In the genomic region with DNA sequence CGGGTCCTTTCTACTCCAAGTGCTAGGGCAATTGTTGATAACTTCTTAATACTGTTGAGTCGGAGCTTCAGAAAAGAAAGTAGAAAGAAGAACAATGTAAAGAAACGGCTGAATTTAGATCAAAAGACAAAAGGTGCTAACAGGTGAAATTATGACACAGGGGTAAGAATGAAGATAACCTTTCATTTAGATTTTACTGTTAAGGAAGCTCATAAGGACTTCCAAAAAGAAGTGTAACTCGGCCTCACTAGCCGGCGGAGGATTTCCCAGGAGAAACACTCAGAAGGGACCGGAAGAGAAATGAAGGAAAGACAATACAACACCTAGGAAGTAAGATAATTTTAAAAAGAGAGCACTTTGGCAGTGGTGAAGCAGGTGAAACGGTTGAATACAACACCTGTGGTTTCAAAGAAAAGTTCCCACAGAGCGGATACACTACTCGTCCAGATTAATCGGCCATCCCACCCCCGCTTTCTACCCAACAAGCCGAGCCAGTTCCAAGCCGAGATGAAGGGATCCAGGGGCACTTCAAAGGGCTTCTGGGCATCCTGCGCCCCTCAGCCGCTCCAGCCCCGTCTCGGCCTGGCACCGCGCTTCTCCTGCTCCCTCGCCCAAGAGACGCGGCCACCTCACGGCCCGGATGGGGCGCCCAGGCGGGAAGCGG, we compare ENCODE assay signal across 8 cellular contexts. TPM values are rescaled to one million over a fixed set of nuclear protein-coding genes. Genes with fewer than 3 reads are reported as not detected.
DNase-seq lines count a peak whose midpoint lies in the region; ATAC-seq and TF ChIP-seq lines count a peak whose summit lies in the region.

No MANE protein-coding gene starts in this region.

- ATAC-seq in HG02884 (IDR thresholded peaks at IDR 0.05; ENCODE audit: unreplicated experiment) (peak; percentile 28), esophagus mucosa (peak; percentile 35), natural killer cell (peak in 2 of 3 donors; percentile 39 to 52)

- peaks cover 41% of the 10 kb centered on the region for H3K36me3 Mint-ChIP-seq in activated naive CD4-positive, alpha-beta T cell treated with anti-CD3 and anti-CD28 coated beads for 36 hours (ENCODE audit: low read depth)
- H3K36me3 Mint-ChIP-seq in natural killer cell: no peaks in the 10 kb centered on the region

- DNase-seq in activated naive CD4-positive, alpha-beta T cell treated with anti-CD3 and anti-CD28 coated beads for 36 hours: no peak
- no peak for DNase-seq in activated naive CD4-positive, alpha-beta T cell treated with anti-CD3 and anti-CD28 coated beads, Interleukin-2, amount 50 U/mL, for 16 hours
- DNase-seq in RPMI8226: peak; percentile 45
- no peak for DNase-seq in natural killer cell
- no peak for DNase-seq in activated gamma-delta T cell (lab: John Stamatoyannopoulos, UW)
- DNase-seq in stimulated activated CD4-positive, alpha-beta T cell treated with anti-CD3 and anti-CD28 coated beads, Interleukin-2, amount 100 ng/mL, for 24 hours: no peak

- TF ChIP-seq CTCF in natural killer cell (IDR thresholded peaks at IDR 0.05): no peak

- H3K4me3 Mint-ChIP-seq in activated naive CD4-positive, alpha-beta T cell treated with anti-CD3 and anti-CD28 coated beads for 36 hours: peak overlapping the region; percentile 100
- peak overlapping the region; percentile 100 for H3K4me3 Mint-ChIP-seq in natural killer cell

- H3K4me1 Mint-ChIP-seq in activated naive CD4-positive, alpha-beta T cell treated with anti-CD3 and anti-CD28 coated beads for 36 hours (ENCODE audit: low read depth): peaks cover 33% of the 10 kb centered on the region
- H3K4me1 Mint-ChIP-seq in natural killer cell: peaks cover 31 to 36% of the 10 kb centered on the region in 2 donors

- peak overlapping the region; percentile 96 for H3K27ac Mint-ChIP-seq in activated naive CD4-positive, alpha-beta T cell treated with anti-CD3 and anti-CD28 coated beads for 36 hours
- H3K27ac Mint-ChIP-seq in natural killer cell: peak overlapping the region; percentile 77 to 83

- no peaks in the 10 kb centered on the region for H3K9me3 Mint-ChIP-seq in activated naive CD4-positive, alpha-beta T cell treated with anti-CD3 and anti-CD28 coated beads for 36 hours
- no peaks in the 10 kb centered on the region for H3K9me3 Mint-ChIP-seq in natural killer cell

- CTCF ChIA-PET in activated naive CD4-positive, alpha-beta T cell treated with anti-CD3 and anti-CD28 coated beads for 36 hours (lab: Charles Lee): interaction anchor here (0.6 to 2.9 kb wide), 6 partner anchors 11 to 514 kb away, joined by 3 to 30 read pairs (median 5); no protein-coding TSS in a partner anchor

- intact Hi-C loops in activated naive CD4-positive, alpha-beta T cell treated with anti-CD3 and anti-CD28 coated beads for 36 hours (cut with micrococcal nuclease): loop anchor here (5.0 to 10.0 kb wide), 5 partner anchors 259 to 517 kb away; partner anchors contain the start of genes DLAT, POU2AF1, PTS and SDHD
- intact Hi-C loops in natural killer cell (cut with micrococcal nuclease): no loop called here

- H3K27me3 Mint-ChIP-seq in activated naive CD4-positive, alpha-beta T cell treated with anti-CD3 and anti-CD28 coated beads for 36 hours (ENCODE audit: low read depth): no peaks in the 10 kb centered on the region
- no peaks in the 10 kb centered on the region for H3K27me3 Mint-ChIP-seq in natural killer cell (ENCODE audit: low read depth in 2 of 2)

RNA-seq across cellular contexts. Expression of gene PPP2R1B, which starts 0.7 kb away (rescaled TPM):
- total RNA-seq in activated naive CD4-positive, alpha-beta T cell treated with anti-CD3 and anti-CD28 coated beads for 36 hours: 10 to 100 TPM; 36.7 to 43.8 TPM
- total RNA-seq in esophagus mucosa: 28.7 TPM
- total RNA-seq in natural killer cell: 10 to 100 TPM; 32.6 to 41.4 (median 40.8) TPM
